8 cellular contexts compared by ENCODE assay signal in genomic region chr7:65722361-65722792, GRCh38.
A peak's percentile ranks its signal among the peaks of the same experiment; 100 is the strongest.
DNase-seq lines count a peak whose midpoint lies in the region; ATAC-seq and TF ChIP-seq lines count a peak whose summit lies in the region.

No MANE protein-coding gene starts in this region.

- no peak for TF ChIP-seq POLR2A in suprapubic skin (IDR thresholded peaks at IDR 0.05)

- H3K4me1 Mint-ChIP-seq in endothelial cell (ENCODE audit: unreplicated experiment): peaks cover 14% of the 10 kb centered on the region

- H3K36me3 ChIP-seq in neural cell (ENCODE audit: insufficient read depth, low read length) (no peaks in the 10 kb centered on the region), suprapubic skin (peaks cover 9% of the 10 kb centered on the region)

- peak; percentile 64 for ATAC-seq in HG02938 (IDR thresholded peaks at IDR 0.05; ENCODE audit: unreplicated experiment)

- no peaks in the 10 kb centered on the region for H3K79me2 ChIP-seq in neural cell (replicated peaks; ENCODE audit: insufficient read depth, low read length)

- H3K9ac ChIP-seq in neural cell (ENCODE audit: low read length): no peak overlapping the region

- 29% methylated on average over 11 of the region's 11 CpGs for WGBS in suprapubic skin

- no peak overlapping the region for H2AFZ ChIP-seq in neural cell (ENCODE audit: low read depth, low read length)

- no peaks in the 10 kb centered on the region for H3K27me3 ChIP-seq in neural cell (ENCODE audit: insufficient read depth, low read depth, low read length)
- no peaks in the 10 kb centered on the region for H3K27me3 ChIP-seq in suprapubic skin

- TF ChIP-seq EP300 in neural cell (conservative IDR thresholded peaks at IDR 0.05; ENCODE audit: poor library complexity, severe bottlenecking): no peak
- TF ChIP-seq EP300 in suprapubic skin (IDR thresholded peaks at IDR 0.05): no peak

- H4K20me1 ChIP-seq in neural cell (ENCODE audit: insufficient read depth): no peaks in the 10 kb centered on the region

- peak; percentile 59 for TF ChIP-seq RAD21 in neural cell (conservative IDR thresholded peaks at IDR 0.05)

- no peaks in the 10 kb centered on the region for H3K4me1 ChIP-seq in suprapubic skin

- peaks cover 1% of the 10 kb centered on the region for H3K27me3 Mint-ChIP-seq in endothelial cell (ENCODE audit: unreplicated experiment)

- peak; percentile 85 for TF ChIP-seq CTCF in GM12873 (IDR thresholded peaks at IDR 0.05; ENCODE audit: insufficient read depth, low read depth, low read length, missing control alignments)
- TF ChIP-seq CTCF in endothelial cell (IDR thresholded peaks at IDR 0.05; ENCODE audit: unreplicated experiment): peak; percentile 88
- TF ChIP-seq CTCF in neural cell (IDR thresholded peaks at IDR 0.05; ENCODE audit: poor library complexity, severe bottlenecking): peak; percentile 67
- peak; percentile 58 to 69 for TF ChIP-seq CTCF in suprapubic skin (IDR thresholded peaks at IDR 0.05)

- H3F3A ChIP-seq in neural cell (ENCODE audit: insufficient read depth, low read length, poor library complexity, severe bottlenecking): no peaks in the 10 kb centered on the region

- no peak overlapping the region for H3K27ac Mint-ChIP-seq in endothelial cell (ENCODE audit: unreplicated experiment)

- peak; percentile 85 for DNase-seq in NCI-H345 treated with DMSO at 0.1 percent for 48 hours (lab: John Stamatoyannopoulos, UW; ENCODE audit: unreplicated experiment)
- DNase-seq in activated CD8-positive, alpha-beta memory T cell treated with anti-CD3 and anti-CD28 coated beads for 1 hour (ENCODE audit: extremely low read depth in 1 of 2, low read depth in 1 of 2): peak; percentile 27 to 47
- peak; percentile 52 for DNase-seq in endothelial cell (ENCODE audit: low spot score)
- DNase-seq in suprapubic skin (ENCODE audit: low spot score in 2 of 2): no peak
- no peak for DNase-seq in cortex of kidney (lab: John Stamatoyannopoulos, UW)

- no peaks in the 10 kb centered on the region for H3K9me2 ChIP-seq in neural cell (ENCODE audit: insufficient read depth, low read length)

- H3K36me3 Mint-ChIP-seq in endothelial cell (ENCODE audit: low read depth, unreplicated experiment): peaks cover 14% of the 10 kb centered on the region

- no peak overlapping the region for H3K27ac ChIP-seq in neural cell (ENCODE audit: low read length)
- H3K27ac ChIP-seq in suprapubic skin: no peak overlapping the region

- no peak overlapping the region for H3K4me3 Mint-ChIP-seq in endothelial cell (ENCODE audit: unreplicated experiment)

- H3K4me2 ChIP-seq in neural cell (ENCODE audit: low read length): no peak overlapping the region

- H3K9me3 Mint-ChIP-seq in endothelial cell (ENCODE audit: unreplicated experiment): no peaks in the 10 kb centered on the region

- no peak overlapping the region for H3K4me3 ChIP-seq in neural cell (ENCODE audit: low read length)
- no peak overlapping the region for H3K4me3 ChIP-seq in suprapubic skin

- H3K9me3 ChIP-seq in neural cell (ENCODE audit: low read length) (no peaks in the 10 kb centered on the region), suprapubic skin (no peaks in the 10 kb centered on the region)

TF ChIP-seq in neural cell, 6 proteins besides CTCF, POLR2A, EP300 and RAD21:
- peak; percentile 62 for TF ChIP-seq SMC3 (conservative IDR thresholded peaks at IDR 0.05; ENCODE audit: poor library complexity)
- TF ChIP-seq MXI1 (conservative IDR thresholded peaks at IDR 0.05; ENCODE audit: poor library complexity, severe bottlenecking): no peak

Comparison
In these comparisons a context has a peak if more than half of its experiments do, and no peak if none do; other contexts are left out.
1. DNase-seq: peak in NCI-H345 treated with DMSO at 0.1 percent for 48 hours (single experiment), activated CD8-positive, alpha-beta memory T cell treated with anti-CD3 and anti-CD28 coated beads for 1 hour (2 of 2) and endothelial cell (single experiment); none in suprapubic skin (0 of 2) and cortex of kidney (single experiment).
2. Peak in every context shown above with its lines, with median percentiles within 50 percentile points of each other: CTCF ChIP-seq.